In the genomic region with DNA sequence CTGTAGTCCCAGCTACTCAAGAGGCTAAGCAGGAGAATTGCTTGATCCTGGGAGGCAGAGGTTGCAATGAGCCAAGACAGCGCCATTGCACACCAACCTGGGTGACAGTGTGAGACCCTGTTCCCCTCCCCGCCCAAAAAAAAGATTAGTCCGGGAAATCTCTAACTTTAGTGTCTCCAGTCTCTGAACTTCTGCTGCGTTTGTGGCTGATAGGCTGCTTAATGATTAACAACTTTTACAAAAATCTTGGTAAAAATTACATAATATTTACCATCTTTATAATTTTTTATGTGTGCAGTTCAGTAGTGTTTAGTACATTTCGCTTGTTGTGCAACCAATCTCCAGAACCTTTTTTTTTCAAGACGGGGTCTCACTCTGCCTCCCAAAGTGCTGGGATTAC, we compare ENCODE assay signal across 25 cellular contexts. TPM values are rescaled to one million over a fixed set of nuclear protein-coding genes. Genes with fewer than 3 reads are reported as not detected.
A peak's percentile ranks its signal among the peaks of the same experiment; 100 is the strongest.
DNase-seq lines count a peak whose midpoint lies in the region; ATAC-seq, FAIRE-seq and TF ChIP-seq lines count a peak whose summit lies in the region.
"Had no signal": no experiment of that assay in that cellular context is flagged by ENCODE, and none has a peak within 500 bp of the region (broad histone marks: within the 10 kb centered on the region; RNA-seq: fewer than 3 reads in every experiment).

No MANE protein-coding gene starts in this region.

- no peak overlapping the region for H2BK120ac ChIP-seq in mesenchymal stem cell (ENCODE audit: low read depth, low read length)

- H3K79me1 ChIP-seq in mesenchymal stem cell (replicated peaks; ENCODE audit: low read length, poor library complexity, severe bottlenecking), result no peaks in the 10 kb centered on the region

- peak overlapping the region in 1 of 2 experiments; percentile 43 for H3K4ac ChIP-seq in mesenchymal stem cell (ENCODE audit: low read depth in 1 of 2, low read length in 2 of 2)

- ATAC-seq in A549 (no peak), GM21737 (IDR thresholded peaks at IDR 0.05; ENCODE audit: unreplicated experiment) (no peak)
- ATAC-seq: HCT116 had no signal

- H3K9me3 ChIP-seq in A549 (no peaks in the 10 kb centered on the region), Loucy (ENCODE audit: insufficient read depth, low read depth, low read length) (no peaks in the 10 kb centered on the region), hepatocyte (ENCODE audit: low read depth) (no peaks in the 10 kb centered on the region), mesenchymal stem cell (ENCODE audit: control insufficient read depth, low read length) (no peaks in the 10 kb centered on the region)
- H3K9me3 ChIP-seq: BE2C; BLaER1 treated with 17β-estradiol and CSF1 and Interleukin-3, amounts not matched to agents 10 nM and 100 nM had no signal

- H3K36me3 ChIP-seq in Loucy (ENCODE audit: insufficient read depth, low read length), result no peaks in the 10 kb centered on the region
- H3K36me3 ChIP-seq in hepatocyte (replicated peaks; ENCODE audit: insufficient read depth, low read depth), result no peaks in the 10 kb centered on the region
- no peaks in the 10 kb centered on the region for H3K36me3 ChIP-seq in mesenchymal stem cell (ENCODE audit: control insufficient read depth in 1 of 2, insufficient read depth in 2 of 2, low read depth in 1 of 2, low read length in 2 of 2)
- H3K36me3 ChIP-seq: BE2C; BLaER1 treated with 17β-estradiol and CSF1 and Interleukin-3, amounts not matched to agents 10 nM and 100 nM had no signal

- H4K8ac ChIP-seq in mesenchymal stem cell (ENCODE audit: low read length), result no peak overlapping the region

- no peak for TF ChIP-seq RAD21 in A549 (conservative IDR thresholded peaks at IDR 0.05 in 1 of 2, IDR thresholded peaks at IDR 0.05 in 1 of 2)

- H4K20me1 ChIP-seq in Loucy (ENCODE audit: insufficient read depth, low read length, poor library complexity, severe bottlenecking) (no peaks in the 10 kb centered on the region), hepatocyte (ENCODE audit: insufficient read depth, poor library complexity, severe bottlenecking) (no peaks in the 10 kb centered on the region)
- H4K20me1 ChIP-seq: BLaER1 treated with 17β-estradiol and CSF1 and Interleukin-3, amounts not matched to agents 10 nM and 100 nM had no signal

- TF ChIP-seq POLR2A in A549 (IDR thresholded peaks at IDR 0.05; ENCODE audit: low read length), result no peak

- no peaks in the 10 kb centered on the region for H3F3A ChIP-seq in Loucy (ENCODE audit: low read depth)

- H3K9me2 ChIP-seq in Loucy (replicated peaks; ENCODE audit: low read depth, low read length) (no peaks in the 10 kb centered on the region), hepatocyte (replicated peaks; ENCODE audit: insufficient read depth) (no peaks in the 10 kb centered on the region)

- no peak overlapping the region for H3K23ac ChIP-seq in mesenchymal stem cell (ENCODE audit: low read length in 2 of 2)

- peak overlapping the region; percentile 82 for H2AK5ac ChIP-seq in mesenchymal stem cell (ENCODE audit: low read length, severe bottlenecking)

- H3K4me2 ChIP-seq in A549, result peak overlapping the region; percentile 69
- H3K4me2 ChIP-seq in Loucy (ENCODE audit: low read depth, low read length, poor library complexity, severe bottlenecking), result no peak overlapping the region
- H3K4me2 ChIP-seq in hepatocyte, result peak overlapping the region; percentile 0
- H3K4me2 ChIP-seq in mesenchymal stem cell (ENCODE audit: low read length, poor library complexity, severe bottlenecking), result no peak overlapping the region

- CTCF ChIA-PET in A549 (lab: Yijun Ruan, JAX), result interaction anchor here (0.6 to 26.6 kb wide), 8 partner anchors 9 to 1876 kb away, joined by 4 to 936 read pairs (median 6); a partner anchor contains a TSS

- H3K18ac ChIP-seq in mesenchymal stem cell (ENCODE audit: low read depth in 1 of 2, low read length in 2 of 2), result peak overlapping the region; percentile 40 to 59

- H3K79me2 ChIP-seq in Loucy (ENCODE audit: insufficient read depth, low read length) (no peaks in the 10 kb centered on the region), hepatocyte (no peaks in the 10 kb centered on the region)

- no peak for TF ChIP-seq CTCF in A549 (IDR thresholded peaks at IDR 0.05)
- TF ChIP-seq CTCF in Loucy (conservative IDR thresholded peaks at IDR 0.05; ENCODE audit: low read length), result no peak
- TF ChIP-seq CTCF in hepatocyte (IDR thresholded peaks at IDR 0.05; ENCODE audit: poor library complexity), result no peak

- no peak overlapping the region for H2BK5ac ChIP-seq in mesenchymal stem cell (ENCODE audit: low read depth, low read length, poor library complexity, severe bottlenecking)

- no peak overlapping the region for H3K9ac ChIP-seq in Loucy (ENCODE audit: low read depth, low read length, poor library complexity, severe bottlenecking)
- no peak overlapping the region for H3K9ac ChIP-seq in mesenchymal stem cell (ENCODE audit: low read length)
- H3K9ac ChIP-seq: BLaER1 treated with 17β-estradiol and CSF1 and Interleukin-3, amounts not matched to agents 10 nM and 100 nM; GM23248 had no signal

- H3K4me1 ChIP-seq in A549 (peaks cover 57% of the 10 kb centered on the region), Loucy (ENCODE audit: insufficient read depth, low read length, poor library complexity, severe bottlenecking) (peaks cover 14% of the 10 kb centered on the region), hepatocyte (ENCODE audit: insufficient read depth) (peaks cover 8% of the 10 kb centered on the region), mesenchymal stem cell (ENCODE audit: control insufficient read depth, insufficient read depth, low read depth, low read length) (peaks cover 17% of the 10 kb centered on the region)
- H3K4me1 ChIP-seq: BE2C had no signal

- no peak for FAIRE-seq in A549 (lab: Jason Lieb, UNC)
- FAIRE-seq: A204.1, D721Med, GM12891, GM18507 had no signal

- H3K27ac ChIP-seq in A549, result peak overlapping the region; percentile 29 to 96
- H3K27ac ChIP-seq in hepatocyte, result no peak overlapping the region
- peak overlapping the region; percentile 73 for H3K27ac ChIP-seq in mesenchymal stem cell (ENCODE audit: low read length, poor library complexity, severe bottlenecking)
- H3K27ac ChIP-seq: 22Rv1; BLaER1 treated with 17β-estradiol and CSF1 and Interleukin-3, amounts not matched to agents 10 nM and 100 nM; GM23248 had no signal

- H3K27me3 ChIP-seq in Loucy (ENCODE audit: insufficient read depth, low read length, poor library complexity, severe bottlenecking) (no peaks in the 10 kb centered on the region), hepatocyte (no peaks in the 10 kb centered on the region), mesenchymal stem cell (ENCODE audit: control insufficient read depth in 1 of 2, insufficient read depth in 1 of 2, low read length in 2 of 2) (no peaks in the 10 kb centered on the region)
- H3K27me3 ChIP-seq: BE2C; BLaER1 treated with 17β-estradiol and CSF1 and Interleukin-3, amounts not matched to agents 10 nM and 100 nM had no signal

- TF ChIP-seq EP300 in A549 (IDR thresholded peaks at IDR 0.05), result no peak

- no peak overlapping the region for H3K14ac ChIP-seq in mesenchymal stem cell (ENCODE audit: low read length in 2 of 2)

- no peak overlapping the region for H4K91ac ChIP-seq in mesenchymal stem cell (ENCODE audit: low read length)

- H3K4me3 ChIP-seq in A549 (no peak overlapping the region), Loucy (ENCODE audit: low read length, poor library complexity, severe bottlenecking) (no peak overlapping the region), hepatocyte (no peak overlapping the region), mesenchymal stem cell (ENCODE audit: insufficient read depth in 1 of 2, low read depth in 1 of 2, low read length in 2 of 2) (no peak overlapping the region)
- H3K4me3 ChIP-seq: BLaER1 treated with 17β-estradiol and CSF1 and Interleukin-3, amounts not matched to agents 10 nM and 100 nM; GM23248 had no signal

- 49% methylated on average over 6 of the region's 6 CpGs for WGBS in A549 (ENCODE audit: missing lambda C conversion rate)
- 61% methylated on average over 6 of the region's 6 CpGs for WGBS in hepatocyte (ENCODE audit: low lambda C conversion rate, missing lambda C conversion rate)
- 100% methylated on average over 3 of the region's 6 CpGs for WGBS in mesenchymal stem cell

- H2AFZ ChIP-seq in Loucy (ENCODE audit: low read length), result 0 out of 2 replicates have a peak overlapping the region, but pooled peaks have one; percentile 11
- no peak overlapping the region for H2AFZ ChIP-seq in hepatocyte
- H2AFZ ChIP-seq in mesenchymal stem cell (ENCODE audit: low read depth, low read length), result no peak overlapping the region
- H2AFZ ChIP-seq: GM23248 had no signal

- peak overlapping the region; percentile 33 to 85 for H2BK12ac ChIP-seq in mesenchymal stem cell (ENCODE audit: low read length in 2 of 2)

- POLR2A ChIA-PET in A549 (lab: Yijun Ruan, JAX), result no interaction called here

- H2BK15ac ChIP-seq in mesenchymal stem cell (ENCODE audit: low read depth, poor library complexity, severe bottlenecking), result no peak overlapping the region

- no peak for DNase-seq in A549 (ENCODE audit: low read depth in 1 of 2, low spot score in 1 of 2)
- no peak for DNase-seq in hepatocyte (ENCODE audit: low spot score)
- no peak for DNase-seq in mesenchymal stem cell
- DNase-seq in activated CD4-positive, alpha-beta T cell treated with anti-CD3 and anti-CD28 coated beads, Interleukin-2, amount 50 U/mL, for 1 hour, result no peak
- DNase-seq in GDM1 (lab: John Stamatoyannopoulos, UW), result no peak
- DNase-seq: ACHN; AML-193; BE2C; CD4-positive, alpha-beta T cell; CD8-positive, alpha-beta memory T cell; DMS 273 treated with DMSO at 0.1 percent for 48 hours; DMS79; EL; GF-D8; GM23248; H9 had no signal

TF ChIP-seq in A549, 52 proteins besides CTCF, POLR2A, EP300 and RAD21:
- TF ChIP-seq CEBPB (IDR thresholded peaks at IDR 0.05) (peak; percentile 41 to 44; a peak in 1 of 4 replicates), HOXB13 (CRISPR knock-in tag; IDR thresholded peaks at IDR 0.05; ENCODE audit: low read depth) (no peak)

RNA-seq across cellular contexts. Expression of a gene that starts 9.7 kb away (rescaled TPM):
- 75.8 and 84.3 TPM in 2 replicates for polyA plus RNA-seq in A549 (2011; rRNA removed)
- polyA plus RNA-seq in A549 (2012; cell fraction: cytosol; rRNA removed), result 78.1 and 96.1 TPM in 2 replicates
- 128 and 152 TPM in 2 replicates for polyA plus RNA-seq in A549 (2012; cell fraction: nucleus; rRNA removed)
- 82.6 to 88.3 TPM (median 87.2 TPM) in 3 replicates for polyA plus RNA-seq in A549 (2017; fragmentation: RNase III; extraction: RNeasy Plus Mini Kit Qiagen cat#74134 plus additional on column Dnase treatment)
- 47.2 and 50.6 TPM in 2 replicates for polyA minus RNA-seq in A549 (2011; rRNA and poly(A)+ RNA removed)
- 2.8 and 5.2 TPM in 2 replicates for total RNA-seq in hepatocyte
- 10.4 and 11.1 TPM in 2 replicates for polyA plus RNA-seq in hepatocyte
- 1,126 TPM for polyA plus RNA-seq in mesenchymal stem cell (2013, experiment 1 of 2)
- polyA plus RNA-seq in mesenchymal stem cell (2013, experiment 2 of 2), result 1,146 TPM
- total RNA-seq: CD4-positive, alpha-beta T cell had no signal
- polyA plus RNA-seq: CD8-positive, alpha-beta memory T cell had no signal

RNA-seq across cellular contexts. Expression of a gene that starts 26.9 kb away (rescaled TPM):
- polyA plus RNA-seq in A549 (2011; rRNA removed) (22.6 and 27.5 TPM in 2 replicates), A549 (2017; fragmentation: RNase III; extraction: RNeasy Plus Mini Kit Qiagen cat#74134 plus additional on column Dnase treatment) (22.8 to 26.6 TPM (median 25.5 TPM) in 3 replicates), hepatocyte (5.2 and 5.9 TPM in 2 replicates)
- polyA plus RNA-seq in A549 (2012; cell fraction: cytosol; rRNA removed), result 30.6 and 33.7 TPM in 2 replicates
- 61.5 and 75.3 TPM in 2 replicates for polyA plus RNA-seq in A549 (2012; cell fraction: nucleus; rRNA removed)
- 22.9 and 33.4 TPM in 2 replicates for polyA minus RNA-seq in A549 (2011; rRNA and poly(A)+ RNA removed)
- 22.5 and 25.0 TPM in 2 replicates for total RNA-seq in hepatocyte
- polyA plus RNA-seq in mesenchymal stem cell (2013, experiment 1 of 2), result 17.2 TPM
- 16.4 TPM for polyA plus RNA-seq in mesenchymal stem cell (2013, experiment 2 of 2)

Comparison
In these comparisons a context has a peak if more than half of its experiments do, and no peak if none do; other contexts are left out.
1. H3K4me2 ChIP-seq: peak in A549 (single experiment) and hepatocyte (single experiment); none in Loucy (single experiment) and mesenchymal stem cell (single experiment).